ENCODE assay signal across 10 cellular contexts in the genomic region with DNA sequence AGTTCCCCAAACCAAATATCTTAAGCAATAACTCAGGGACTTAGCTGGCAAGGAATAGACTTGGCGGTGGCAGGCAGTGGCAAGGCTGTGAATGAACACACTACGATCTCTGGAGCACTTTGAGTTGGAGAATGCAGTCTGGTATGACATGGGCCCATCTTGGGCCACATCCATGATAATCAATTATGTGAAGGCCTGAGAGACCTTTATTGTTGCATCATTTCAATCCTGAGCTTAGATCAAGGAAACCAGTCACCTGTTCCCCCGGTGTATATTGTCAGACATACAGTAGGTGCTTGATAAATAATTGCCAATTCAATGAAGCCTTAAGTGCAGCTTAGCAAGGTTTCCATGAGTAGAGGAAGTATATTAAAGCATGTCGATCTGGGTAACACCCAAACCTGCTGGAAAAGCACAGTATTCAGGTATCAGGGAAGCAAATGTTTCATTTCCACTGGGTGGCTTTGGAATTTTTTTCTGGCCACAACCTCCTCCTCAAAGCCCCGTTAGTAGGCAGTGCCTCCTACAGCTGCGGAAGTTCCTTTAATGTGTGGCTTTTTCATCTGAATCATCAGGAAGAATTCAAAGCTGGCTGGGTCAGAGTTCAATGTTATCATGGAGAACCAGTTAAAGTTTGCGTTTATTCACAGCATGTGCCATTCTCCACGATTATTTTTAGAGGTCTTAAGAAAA. TPM values are rescaled to one million over a fixed set of nuclear protein-coding genes. Genes with fewer than 3 reads are reported as not detected.
DNase-seq lines count a peak whose midpoint lies in the region; ATAC-seq and TF ChIP-seq lines count a peak whose summit lies in the region.
"Had no signal": no experiment of that assay in that cellular context is flagged by ENCODE, and none has a peak within 500 bp of the region (broad histone marks: within the 10 kb centered on the region; RNA-seq: fewer than 3 reads in every experiment).

No MANE protein-coding gene starts in this region.

- CTCF ChIA-PET in SK-N-SH (lab: Yijun Ruan, JAX), result no interaction called here

- POLR2A ChIA-PET in SK-N-SH (lab: Yijun Ruan, JAX), result no interaction called here

- H4K20me1 ChIP-seq in SK-N-SH (ENCODE audit: insufficient read depth), result no peaks in the 10 kb centered on the region

- TF ChIP-seq EP300 in SK-N-SH (IDR thresholded peaks at IDR 0.05; ENCODE audit: borderline replicate concordance in 1 of 2, low read depth in 1 of 2, low read length in 1 of 2), result no peak

- WGBS in SK-N-SH (ENCODE audit: low lambda C conversion rate), result 48% methylated on average over 8 of the region's 8 CpGs

- peak; percentile 18; the same call in 1 of the 2 replicates for TF ChIP-seq CTCF in SK-N-SH (IDR thresholded peaks at IDR 0.05)

- H3K4me1 Mint-ChIP-seq in stimulated activated naive CD8-positive, alpha-beta T cell treated with anti-CD3 and anti-CD28 coated beads, Interleukin-15, amount 100 ng/mL, for 72 hours, result peaks cover 85% of the 10 kb centered on the region

- H3F3A ChIP-seq in SK-N-SH (replicated peaks; ENCODE audit: insufficient read depth), result peaks cover 3% of the 10 kb centered on the region

- no peak for DNase-seq in activated naive CD4-positive, alpha-beta T cell treated with anti-CD3 and anti-CD28 coated beads, Interleukin-2, amount 50 U/mL, for 72 hours (ENCODE audit: low spot score in 2 of 2)
- no peak for DNase-seq in activated naive CD4-positive, alpha-beta T cell treated with Interleukin-2 at 50 U/mL for 16 hours
- DNase-seq in SK-N-SH (no peak), fibroblast of gingiva (ENCODE audit: low read depth) (peak; percentile 26), retina (no peak), NCI-H187 treated with DMSO at 0.1 percent for 48 hours (lab: John Stamatoyannopoulos, UW) (no peak)
- DNase-seq in stimulated activated naive CD8-positive, alpha-beta T cell treated with anti-CD3 and anti-CD28 coated beads, Interleukin-15, amount 100 ng/mL, for 72 hours, result no peak
- no peak for DNase-seq in stimulated activated CD4-positive, alpha-beta T cell treated with anti-CD3 and anti-CD28 coated beads, Interleukin-15, amount 100 ng/mL, for 24 hours
- DNase-seq: DMS53, NCI-H1436 had no signal

- H3K4me1 ChIP-seq in SK-N-SH (ENCODE audit: control insufficient read depth in 1 of 2, insufficient read depth in 2 of 2, low read depth in 1 of 2, low read length in 1 of 2), result peaks cover 0 to 16% of the 10 kb centered on the region in 2 experiments; a peak in 1 of 4 replicates

- peaks cover 0 to 4% of the 10 kb centered on the region in 2 donors for H3K36me3 Mint-ChIP-seq in activated naive CD4-positive, alpha-beta T cell treated with anti-CD3 and anti-CD28 coated beads, Interleukin-2, amount 50 U/mL, for 72 hours

- no peaks in the 10 kb centered on the region for H3K27me3 Mint-ChIP-seq in stimulated activated naive CD8-positive, alpha-beta T cell treated with anti-CD3 and anti-CD28 coated beads, Interleukin-15, amount 100 ng/mL, for 72 hours

- peak overlapping the region; percentile 69 for H2AFZ ChIP-seq in SK-N-SH (ENCODE audit: low read depth)

- no peaks in the 10 kb centered on the region for H3K9me2 ChIP-seq in SK-N-SH

- no peak for TF ChIP-seq RAD21 in SK-N-SH (IDR thresholded peaks at IDR 0.05; ENCODE audit: low read length)

- peak in 1 of 2 donors; percentile 48 for ATAC-seq in activated naive CD4-positive, alpha-beta T cell treated with anti-CD3 and anti-CD28 coated beads, Interleukin-2, amount 50 U/mL, for 72 hours
- no peak for ATAC-seq in stimulated activated naive CD8-positive, alpha-beta T cell treated with anti-CD3 and anti-CD28 coated beads, Interleukin-15, amount 100 ng/mL, for 72 hours

- 0 out of 4 replicates have a peak overlapping the region, but pooled peaks of 1 of the 2 experiments have one; percentile 1 for H3K27ac ChIP-seq in SK-N-SH (ENCODE audit: low read depth in 2 of 2, low read length in 1 of 2)

- H3K36me3 ChIP-seq in SK-N-SH (replicated peaks in 1 of 2; ENCODE audit: control insufficient read depth in 1 of 2, insufficient read depth in 2 of 2, low read length in 1 of 2), result no peaks in the 10 kb centered on the region

- H3K27me3 ChIP-seq in SK-N-SH (ENCODE audit: insufficient read depth), result no peaks in the 10 kb centered on the region

- H3K79me2 ChIP-seq in SK-N-SH (ENCODE audit: insufficient read depth), result no peaks in the 10 kb centered on the region

- H3K27ac Mint-ChIP-seq in activated naive CD4-positive, alpha-beta T cell treated with anti-CD3 and anti-CD28 coated beads, Interleukin-2, amount 50 U/mL, for 72 hours, result peak overlapping the region; percentile 11 to 73
- peak overlapping the region; percentile 76 to 96 for H3K27ac Mint-ChIP-seq in stimulated activated naive CD8-positive, alpha-beta T cell treated with anti-CD3 and anti-CD28 coated beads, Interleukin-15, amount 100 ng/mL, for 72 hours

- H3K9me3 ChIP-seq in SK-N-SH, result no peaks in the 10 kb centered on the region

- no peak overlapping the region for H3K4me3 ChIP-seq in SK-N-SH (ENCODE audit: low read depth in 2 of 2, low read length in 1 of 2)

- no peak overlapping the region for H3K9ac ChIP-seq in SK-N-SH

- peak overlapping the region; percentile 50 to 56 for H3K4me3 Mint-ChIP-seq in stimulated activated naive CD8-positive, alpha-beta T cell treated with anti-CD3 and anti-CD28 coated beads, Interleukin-15, amount 100 ng/mL, for 72 hours

- no peak overlapping the region; the same call in 1 of the 2 replicates for H3K4me2 ChIP-seq in SK-N-SH

- H3K9me3 Mint-ChIP-seq in activated naive CD4-positive, alpha-beta T cell treated with anti-CD3 and anti-CD28 coated beads, Interleukin-2, amount 50 U/mL, for 72 hours, result no peaks in the 10 kb centered on the region
- H3K9me3 Mint-ChIP-seq in stimulated activated naive CD8-positive, alpha-beta T cell treated with anti-CD3 and anti-CD28 coated beads, Interleukin-15, amount 100 ng/mL, for 72 hours, result no peaks in the 10 kb centered on the region

TF ChIP-seq in SK-N-SH, 30 proteins besides CTCF, POLR2A, EP300 and RAD21 (continues in another document):
- TF ChIP-seq FOSL2 (IDR thresholded peaks at IDR 0.05; ENCODE audit: borderline replicate concordance, low read depth) (peak; percentile 41; the same call in 1 of the 2 replicates), ELF1 (IDR thresholded peaks at IDR 0.05) (0 out of 2 replicates have a peak, but pooled peaks have one; percentile 27), RXRA (IDR thresholded peaks at IDR 0.05; ENCODE audit: borderline replicate concordance, low read depth) (no peak)
- TF ChIP-seq, protein P1, sequence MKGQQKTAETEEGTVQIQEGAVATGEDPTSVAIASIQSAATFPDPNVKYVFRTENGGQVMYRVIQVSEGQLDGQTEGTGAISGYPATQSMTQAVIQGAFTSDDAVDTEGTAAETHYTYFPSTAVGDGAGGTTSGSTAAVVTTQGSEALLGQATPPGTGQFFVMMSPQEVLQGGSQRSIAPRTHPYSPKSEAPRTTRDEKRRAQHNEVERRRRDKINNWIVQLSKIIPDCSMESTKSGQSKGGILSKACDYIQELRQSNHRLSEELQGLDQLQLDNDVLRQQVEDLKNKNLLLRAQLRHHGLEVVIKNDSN (IDR thresholded peaks at IDR 0.05; ENCODE audit: borderline replicate concordance, low read depth), result no peak
- TF ChIP-seq, protein P2, sequence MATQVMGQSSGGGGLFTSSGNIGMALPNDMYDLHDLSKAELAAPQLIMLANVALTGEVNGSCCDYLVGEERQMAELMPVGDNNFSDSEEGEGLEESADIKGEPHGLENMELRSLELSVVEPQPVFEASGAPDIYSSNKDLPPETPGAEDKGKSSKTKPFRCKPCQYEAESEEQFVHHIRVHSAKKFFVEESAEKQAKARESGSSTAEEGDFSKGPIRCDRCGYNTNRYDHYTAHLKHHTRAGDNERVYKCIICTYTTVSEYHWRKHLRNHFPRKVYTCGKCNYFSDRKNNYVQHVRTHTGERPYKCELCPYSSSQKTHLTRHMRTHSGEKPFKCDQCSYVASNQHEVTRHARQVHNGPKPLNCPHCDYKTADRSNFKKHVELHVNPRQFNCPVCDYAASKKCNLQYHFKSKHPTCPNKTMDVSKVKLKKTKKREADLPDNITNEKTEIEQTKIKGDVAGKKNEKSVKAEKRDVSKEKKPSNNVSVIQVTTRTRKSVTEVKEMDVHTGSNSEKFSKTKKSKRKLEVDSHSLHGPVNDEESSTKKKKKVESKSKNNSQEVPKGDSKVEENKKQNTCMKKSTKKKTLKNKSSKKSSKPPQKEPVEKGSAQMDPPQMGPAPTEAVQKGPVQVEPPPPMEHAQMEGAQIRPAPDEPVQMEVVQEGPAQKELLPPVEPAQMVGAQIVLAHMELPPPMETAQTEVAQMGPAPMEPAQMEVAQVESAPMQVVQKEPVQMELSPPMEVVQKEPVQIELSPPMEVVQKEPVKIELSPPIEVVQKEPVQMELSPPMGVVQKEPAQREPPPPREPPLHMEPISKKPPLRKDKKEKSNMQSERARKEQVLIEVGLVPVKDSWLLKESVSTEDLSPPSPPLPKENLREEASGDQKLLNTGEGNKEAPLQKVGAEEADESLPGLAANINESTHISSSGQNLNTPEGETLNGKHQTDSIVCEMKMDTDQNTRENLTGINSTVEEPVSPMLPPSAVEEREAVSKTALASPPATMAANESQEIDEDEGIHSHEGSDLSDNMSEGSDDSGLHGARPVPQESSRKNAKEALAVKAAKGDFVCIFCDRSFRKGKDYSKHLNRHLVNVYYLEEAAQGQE (IDR thresholded peaks at IDR 0.05; ENCODE audit: low read depth, low read length), result no peak

RNA-seq across cellular contexts. Expression of a gene that starts 10.2 kb away (rescaled TPM):
- 1 to 10 TPM; 5.1 to 6.5 TPM for total RNA-seq in activated naive CD4-positive, alpha-beta T cell treated with anti-CD3 and anti-CD28 coated beads, Interleukin-2, amount 50 U/mL, for 72 hours
- polyA plus RNA-seq in SK-N-SH (2012; rRNA removed), result 0.02 TPM in 1 of 2 replicates, not detected in the other
- polyA plus RNA-seq in SK-N-SH (2012; cell fraction: cytosol; rRNA removed), result 0.03 TPM in 1 of 2 replicates, not detected in the other
- 0.02 and 0.06 TPM in 2 replicates for polyA plus RNA-seq in SK-N-SH (2012; cell fraction: nucleus; rRNA removed)

RNA-seq across cellular contexts. Expression of a gene that starts 29.8 kb away (rescaled TPM):
- 10 to 100 TPM; 68.5 to 88.7 TPM for total RNA-seq in activated naive CD4-positive, alpha-beta T cell treated with anti-CD3 and anti-CD28 coated beads, Interleukin-2, amount 50 U/mL, for 72 hours
- polyA plus RNA-seq in SK-N-SH (2012; rRNA removed), result 23.4 and 31.2 TPM in 2 replicates
- polyA plus RNA-seq in SK-N-SH (2012; cell fraction: cytosol; rRNA removed), result 23.7 and 25.3 TPM in 2 replicates
- 27.4 and 32.0 TPM in 2 replicates for polyA plus RNA-seq in SK-N-SH (2012; cell fraction: nucleus; rRNA removed)

RNA-seq across cellular contexts. Expression of a gene that starts 30.3 kb away (rescaled TPM):
- 100 to 1,000 TPM in 1 of 2 donors, 10 to 100 TPM in 1; 93.0 to 130 TPM for total RNA-seq in activated naive CD4-positive, alpha-beta T cell treated with anti-CD3 and anti-CD28 coated beads, Interleukin-2, amount 50 U/mL, for 72 hours
- 24.6 and 27.6 TPM in 2 replicates for polyA plus RNA-seq in SK-N-SH (2012; rRNA removed)
- polyA plus RNA-seq in SK-N-SH (2012; cell fraction: cytosol; rRNA removed), result 27.6 and 29.6 TPM in 2 replicates
- 11.1 and 15.1 TPM in 2 replicates for polyA plus RNA-seq in SK-N-SH (2012; cell fraction: nucleus; rRNA removed)

RNA-seq across cellular contexts. Expression of a gene that starts 46.1 kb away (rescaled TPM):
- 10 to 100 TPM; 75.8 to 85.5 TPM for total RNA-seq in activated naive CD4-positive, alpha-beta T cell treated with anti-CD3 and anti-CD28 coated beads, Interleukin-2, amount 50 U/mL, for 72 hours
- polyA plus RNA-seq in SK-N-SH (2012; rRNA removed), result 78.2 and 82.8 TPM in 2 replicates
- polyA plus RNA-seq in SK-N-SH (2012; cell fraction: cytosol; rRNA removed), result 77.8 and 80.1 TPM in 2 replicates
- 75.0 and 78.8 TPM in 2 replicates for polyA plus RNA-seq in SK-N-SH (2012; cell fraction: nucleus; rRNA removed)
